Comparison of ENCODE assay signal across 14 cellular contexts in the genomic region with DNA sequence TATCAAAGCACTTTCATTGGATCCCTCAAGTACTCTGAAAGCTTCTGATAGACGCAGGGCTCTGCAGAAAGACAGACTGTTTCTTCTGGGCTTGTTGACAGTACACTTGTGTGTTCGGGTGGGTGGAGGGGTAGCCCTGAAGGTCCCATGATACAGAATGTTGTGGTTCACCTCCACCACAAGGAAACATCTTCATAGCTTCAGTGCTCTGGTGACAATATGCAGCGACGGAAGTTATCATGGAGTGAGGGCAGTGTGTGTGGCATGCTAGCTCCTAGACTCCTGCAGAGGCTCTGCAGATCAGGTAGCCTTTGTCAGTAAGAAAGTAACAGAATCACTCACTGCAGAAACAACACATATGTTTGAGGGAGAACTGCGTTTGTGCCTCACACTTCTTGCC.
"Had no signal": no experiment of that assay in that cellular context is flagged by ENCODE, and none has a peak within 500 bp of the region (broad histone marks: within the 10 kb centered on the region; RNA-seq: fewer than 3 reads in every experiment).

No MANE protein-coding gene starts in this region.

- H3K4me3 ChIP-seq: dorsolateral prefrontal cortex, skin epidermis, transverse colon had no signal

- H3K27ac ChIP-seq: brain microvascular endothelial cell, skin epidermis had no signal

- ATAC-seq: activated CD8-positive, alpha-beta memory T cell treated with anti-CD3 and anti-CD28 coated beads, Interleukin-2, amount 10 ng/mL, durations not matched to agents 7 days and 5 days; activated naive CD4-positive, alpha-beta T cell treated with anti-CD3 and anti-CD28 coated beads, Interleukin-2, amount 50 U/mL, for 72 hours; left colon; natural killer cell treated with Interleukin-12 subunit alpha and Interleukin-12 subunit beta and Interleukin-15 and Interleukin-18, amount 100 ng/mL, for 72 hours had no signal

- H3K27me3 ChIP-seq: brain microvascular endothelial cell, transverse colon had no signal

- H3K36me3 ChIP-seq: brain microvascular endothelial cell, transverse colon had no signal

- DNase-seq: activated CD4-positive, alpha-beta T cell treated with anti-CD3 and anti-CD28 coated beads for 1 hour; activated CD4-positive, alpha-beta T cell treated with anti-CD3 and anti-CD28 coated beads, Interleukin-2, amount 50 U/mL, for 48 hours; activated CD8-positive, alpha-beta memory T cell treated with anti-CD3 and anti-CD28 coated beads, Interleukin-2, amount 10 ng/mL, durations not matched to agents 7 days and 5 days; activated effector memory CD4-positive, alpha-beta T cell treated with Interleukin-2 at 50 U/mL for 16 hours; activated T-cell treated with anti-CD3 and anti-CD28 coated beads, Interleukin-2, amount 50 U/mL, for 24 hours; brain microvascular endothelial cell; dorsolateral prefrontal cortex; left colon; mammary epithelial cell; stimulated activated naive B cell treated with anti-CD40 and anti-IgM and Interleukin-4, amounts not matched to agents 10 μg/mL and 1 μg/mL and 100 μg/mL, for 72 hours; transverse colon had no signal

- H3K27me3 Mint-ChIP-seq: activated CD8-positive, alpha-beta memory T cell treated with anti-CD3 and anti-CD28 coated beads, Interleukin-2, amount 10 ng/mL, durations not matched to agents 7 days and 5 days; activated T-cell treated with anti-CD3 and anti-CD28 coated beads, Interleukin-2, amount 50 U/mL, for 24 hours had no signal

- H3K9me3 ChIP-seq: transverse colon had no signal

- H3K4me1 Mint-ChIP-seq: activated CD8-positive, alpha-beta memory T cell treated with anti-CD3 and anti-CD28 coated beads, Interleukin-2, amount 10 ng/mL, durations not matched to agents 7 days and 5 days; stimulated activated naive B cell treated with anti-CD40 and anti-IgM and Interleukin-4, amounts not matched to agents 10 μg/mL and 1 μg/mL and 100 μg/mL, for 72 hours had no signal

- H3K36me3 Mint-ChIP-seq: activated CD8-positive, alpha-beta memory T cell treated with anti-CD3 and anti-CD28 coated beads, Interleukin-2, amount 10 ng/mL, durations not matched to agents 7 days and 5 days; activated naive CD4-positive, alpha-beta T cell treated with anti-CD3 and anti-CD28 coated beads, Interleukin-2, amount 50 U/mL, for 72 hours; natural killer cell treated with Interleukin-12 subunit alpha and Interleukin-12 subunit beta and Interleukin-15 and Interleukin-18, amount 100 ng/mL, for 72 hours; stimulated activated naive B cell treated with anti-CD40 and anti-IgM and Interleukin-4, amounts not matched to agents 10 μg/mL and 1 μg/mL and 100 μg/mL, for 72 hours had no signal

- H3K27ac Mint-ChIP-seq: activated CD8-positive, alpha-beta memory T cell treated with anti-CD3 and anti-CD28 coated beads, Interleukin-2, amount 10 ng/mL, durations not matched to agents 7 days and 5 days; activated naive CD4-positive, alpha-beta T cell treated with anti-CD3 and anti-CD28 coated beads, Interleukin-2, amount 50 U/mL, for 72 hours; activated T-cell treated with anti-CD3 and anti-CD28 coated beads, Interleukin-2, amount 50 U/mL, for 24 hours; natural killer cell treated with Interleukin-12 subunit alpha and Interleukin-12 subunit beta and Interleukin-15 and Interleukin-18, amount 100 ng/mL, for 72 hours; stimulated activated naive B cell treated with anti-CD40 and anti-IgM and Interleukin-4, amounts not matched to agents 10 μg/mL and 1 μg/mL and 100 μg/mL, for 72 hours had no signal

- H3K4me3 Mint-ChIP-seq: activated CD8-positive, alpha-beta memory T cell treated with anti-CD3 and anti-CD28 coated beads, Interleukin-2, amount 10 ng/mL, durations not matched to agents 7 days and 5 days; activated T-cell treated with anti-CD3 and anti-CD28 coated beads, Interleukin-2, amount 50 U/mL, for 24 hours; natural killer cell treated with Interleukin-12 subunit alpha and Interleukin-12 subunit beta and Interleukin-15 and Interleukin-18, amount 100 ng/mL, for 72 hours; stimulated activated naive B cell treated with anti-CD40 and anti-IgM and Interleukin-4, amounts not matched to agents 10 μg/mL and 1 μg/mL and 100 μg/mL, for 72 hours had no signal

- H3K9me3 Mint-ChIP-seq: activated T-cell treated with anti-CD3 and anti-CD28 coated beads, Interleukin-2, amount 50 U/mL, for 24 hours; natural killer cell treated with Interleukin-12 subunit alpha and Interleukin-12 subunit beta and Interleukin-15 and Interleukin-18, amount 100 ng/mL, for 72 hours had no signal
